12 cellular contexts compared by ENCODE assay signal in genomic region chr1:196407358-196408041, GRCh38.
DNase-seq lines count a peak whose midpoint lies in the region; ATAC-seq, FAIRE-seq and TF ChIP-seq lines count a peak whose summit lies in the region.
"Had no signal": no experiment of that assay in that cellular context is flagged by ENCODE, and none has a peak within 500 bp of the region (broad histone marks: within the 10 kb centered on the region; RNA-seq: fewer than 3 reads in every experiment).

No MANE protein-coding gene starts in this region.

- H3K23ac ChIP-seq in H9 (ENCODE audit: insufficient read length, low read depth, low read length): no peak overlapping the region

- no peak overlapping the region for H4K5ac ChIP-seq in H9 (ENCODE audit: insufficient read length, low read depth, low read length)

- H3K4me3 ChIP-seq in breast epithelium (no peak overlapping the region), HepG2 (replicated peaks in 1 of 3; ENCODE audit: insufficient read depth in 1 of 3, low read depth in 2 of 3, low read length in 3 of 3) (no peak overlapping the region), stomach (no peak overlapping the region)

- TF ChIP-seq EP300 in HepG2 (IDR thresholded peaks at IDR 0.05; ENCODE audit: low read depth in 2 of 2, low read length in 2 of 2) (no peak), HepG2 (CRISPR knock-in tag; IDR thresholded peaks at IDR 0.05; ENCODE audit: borderline replicate concordance) (no peak), stomach (IDR thresholded peaks at IDR 0.05) (no peak)

- H3K56ac ChIP-seq in H9 (ENCODE audit: insufficient read length, low read depth, low read length): no peak overlapping the region

- BruUV-seq in HepG2 (replicated peaks; lab: Mats Ljungman, UMichigan): no TSS peak

- H3K4me2 ChIP-seq in H9 (ENCODE audit: insufficient read depth, insufficient read length, low read length): no peak overlapping the region
- H3K4me2 ChIP-seq in HepG2 (ENCODE audit: low read depth, low read length): peak overlapping the region; percentile 8; the same call in 1 of the 2 replicates

- H3K23me2 ChIP-seq in H9 (ENCODE audit: insufficient read length, low read depth, low read length, poor library complexity, severe bottlenecking): no peaks in the 10 kb centered on the region

- POLR2A ChIA-PET in HepG2 (lab: Yijun Ruan, JAX): no interaction called here

- no peak overlapping the region for H2BK120ac ChIP-seq in H9 (ENCODE audit: low read depth, low read length, poor library complexity, severe bottlenecking)

- no CpG with 5 or more reads among the region's 2 CpGs for WGBS in H9 (ENCODE audit: extremely low coverage, insufficient read length, low lambda C conversion rate)
- whole genome bisulfite sequencing in HepG2 (ENCODE audit: low lambda C conversion rate): 5% methylated on average over 2 of the region's 2 CpGs
- 4 to 29% (median 16%) methylated on average over 2 of the region's 2 CpGs for WGBS in stomach, 5 donors

- intact Hi-C loops in breast epithelium (cut with DNase I; ENCODE audit: low total_unique reads) (no loop called here), HepG2 (cut with micrococcal nuclease; ENCODE audit: unreplicated experiment) (no loop called here), stomach (cut with DNase I; ENCODE audit: low total_unique reads) (no loop called here)

- H4K91ac ChIP-seq in H9 (ENCODE audit: insufficient read length, low read depth, low read length): no peak overlapping the region

- no peak overlapping the region for H2BK12ac ChIP-seq in H9 (ENCODE audit: insufficient read length, low read depth, low read length)

- H2AK5ac ChIP-seq in H9 (ENCODE audit: insufficient read length, low read length): no peak overlapping the region

- H3K27ac ChIP-seq in H9 (ENCODE audit: insufficient read length, low read depth, low read length): no peak overlapping the region
- H3K27ac ChIP-seq in breast epithelium: peak overlapping the region; percentile 43 to 54
- no peak overlapping the region for H3K27ac ChIP-seq in HepG2 (ENCODE audit: extremely low read length, insufficient read depth, low read length)
- peak overlapping the region in 3 of 5 donors; percentile 22 to 50 (median 33) for H3K27ac ChIP-seq in stomach
- H3K27ac ChIP-seq: WERI-Rb-1 had no signal

- peaks cover 0 to under 1% (median 0%) of the 10 kb centered on the region in 3 experiments; a peak in 1 of 7 replicates for H3K36me3 Mint-ChIP-seq in H9 (ENCODE audit: insufficient read depth in 1 of 3, low read depth in 3 of 3)
- H3K36me3 Mint-ChIP-seq in activated CD8-positive, alpha-beta memory T cell treated with anti-CD3 and anti-CD28 coated beads, Interleukin-2, amount 10 ng/mL, durations not matched to agents 7 days and 5 days: no peaks in the 10 kb centered on the region
- H3K36me3 Mint-ChIP-seq: memory B cell had no signal

- H3K9me3 ChIP-seq in H9 (ENCODE audit: control insufficient read depth, low read depth, low read length): no peaks in the 10 kb centered on the region
- no peaks in the 10 kb centered on the region for H3K9me3 ChIP-seq in breast epithelium
- no peaks in the 10 kb centered on the region for H3K9me3 ChIP-seq in HepG2 (ENCODE audit: low read length)
- no peaks in the 10 kb centered on the region for H3K9me3 ChIP-seq in stomach

- H3K9me3 Mint-ChIP-seq in H9: no peaks in the 10 kb centered on the region
- no peaks in the 10 kb centered on the region for H3K9me3 Mint-ChIP-seq in activated CD8-positive, alpha-beta memory T cell treated with anti-CD3 and anti-CD28 coated beads, Interleukin-2, amount 10 ng/mL, durations not matched to agents 7 days and 5 days (ENCODE audit: low read depth)

- H2BK5ac ChIP-seq in H9 (ENCODE audit: insufficient read length, low read length): no peak overlapping the region

- TF ChIP-seq CTCF in H9 (conservative IDR thresholded peaks at IDR 0.05): no peak
- no peak for TF ChIP-seq CTCF in breast epithelium (IDR thresholded peaks at IDR 0.05)
- TF ChIP-seq CTCF in HepG2 (CRISPR knock-in tag; IDR thresholded peaks at IDR 0.05): no peak
- no peak for TF ChIP-seq CTCF in stomach (IDR thresholded peaks at IDR 0.05)
- no peak for TF ChIP-seq CTCF in GM10266 (IDR thresholded peaks at IDR 0.05; ENCODE audit: control insufficient read depth, insufficient read depth, low read depth, missing control alignments)

- no peak overlapping the region for H3K4ac ChIP-seq in H9 (ENCODE audit: low read depth, low read length)

- H3K79me2 ChIP-seq in H9 (ENCODE audit: insufficient read depth, low read length) (no peaks in the 10 kb centered on the region), HepG2 (ENCODE audit: insufficient read depth, low read length) (no peaks in the 10 kb centered on the region)

- no peak overlapping the region for H3T11ph ChIP-seq in H9 (ENCODE audit: low read length)

- H3K14ac ChIP-seq in H9 (ENCODE audit: insufficient read depth, low read length): no peak overlapping the region

- H3K4me3 Mint-ChIP-seq in H9: no peak overlapping the region
- no peak overlapping the region for H3K4me3 Mint-ChIP-seq in activated CD8-positive, alpha-beta memory T cell treated with anti-CD3 and anti-CD28 coated beads, Interleukin-2, amount 10 ng/mL, durations not matched to agents 7 days and 5 days
- H3K4me3 Mint-ChIP-seq: memory B cell had no signal

- H4K20me1 ChIP-seq in H9 (ENCODE audit: control insufficient read depth, insufficient read depth, insufficient read length) (no peaks in the 10 kb centered on the region), HepG2 (ENCODE audit: insufficient read depth, low read length) (no peaks in the 10 kb centered on the region)

- DNase-seq in H9 (no peak), breast epithelium (ENCODE audit: low spot score in 2 of 2) (no peak), HepG2 (ENCODE audit: low spot score) (no peak), stomach (no peak), GM10266 (ENCODE audit: extremely low spot score) (no peak), 8988T (no peak)
- DNase-seq in stimulated activated CD4-positive, alpha-beta T cell treated with anti-CD3 and anti-CD28 coated beads, Interleukin-4, amount 100 ng/mL, for 1 hour: no peak
- no peak for DNase-seq in activated CD8-positive, alpha-beta memory T cell treated with anti-CD3 and anti-CD28 coated beads, Interleukin-2, amount 10 ng/mL, durations not matched to agents 7 days and 5 days
- DNase-seq: NCI-H1105 treated with DMSO at 0.1 percent for 48 hours, WERI-Rb-1 had no signal

- no peak for TF ChIP-seq RAD21 in HepG2 (CRISPR knock-in tag; IDR thresholded peaks at IDR 0.05)

- H2BK20ac ChIP-seq in H9 (ENCODE audit: low read depth, low read length, poor library complexity, severe bottlenecking): no peak overlapping the region

- no peaks in the 10 kb centered on the region for H3K27me3 Mint-ChIP-seq in H9 (ENCODE audit: low read depth)
- H3K27me3 Mint-ChIP-seq in activated CD8-positive, alpha-beta memory T cell treated with anti-CD3 and anti-CD28 coated beads, Interleukin-2, amount 10 ng/mL, durations not matched to agents 7 days and 5 days: no peaks in the 10 kb centered on the region
- H3K27me3 Mint-ChIP-seq: memory B cell had no signal

- H3K27me3 ChIP-seq in H9 (ENCODE audit: insufficient read depth, low read length): no peaks in the 10 kb centered on the region
- no peaks in the 10 kb centered on the region for H3K27me3 ChIP-seq in breast epithelium
- no peaks in the 10 kb centered on the region for H3K27me3 ChIP-seq in HepG2 (ENCODE audit: control insufficient read depth in 1 of 2, insufficient read depth in 2 of 2, low read length in 2 of 2)
- H3K27me3 ChIP-seq in stomach: no peaks in the 10 kb centered on the region

- TF ChIP-seq POLR2A in breast epithelium (IDR thresholded peaks at IDR 0.05) (no peak), HepG2 (IDR thresholded peaks at IDR 0.05; ENCODE audit: insufficient read depth in 1 of 2, low read depth in 2 of 2, low read length in 2 of 2) (no peak), stomach (IDR thresholded peaks at IDR 0.05) (no peak)

- H3K18ac ChIP-seq in H9 (ENCODE audit: insufficient read length, low read depth, low read length): no peak overlapping the region

- peak overlapping the region; percentile 85 to 94 (median 89) for H3K27ac Mint-ChIP-seq in H9
- H3K27ac Mint-ChIP-seq in activated CD8-positive, alpha-beta memory T cell treated with anti-CD3 and anti-CD28 coated beads, Interleukin-2, amount 10 ng/mL, durations not matched to agents 7 days and 5 days: no peak overlapping the region
- H3K27ac Mint-ChIP-seq: memory B cell had no signal

- no peak for FAIRE-seq in HepG2 (lab: Jason Lieb, UNC)
- FAIRE-seq: H1 had no signal

- H3K4me1 ChIP-seq in H9 (ENCODE audit: insufficient read depth, low read length) (no peaks in the 10 kb centered on the region), breast epithelium (no peaks in the 10 kb centered on the region), HepG2 (ENCODE audit: insufficient read depth, low read length) (peaks cover 30% of the 10 kb centered on the region), stomach (peaks cover 0 to 4% (median 0%) of the 10 kb centered on the region in 4 donors)

- H4K8ac ChIP-seq in H9 (replicated peaks; ENCODE audit: insufficient read length, low read depth, low read length): no peak overlapping the region

- peak; percentile 32; the same call in 1 of the 3 replicates for ATAC-seq in HepG2
- ATAC-seq in activated CD8-positive, alpha-beta memory T cell treated with anti-CD3 and anti-CD28 coated beads, Interleukin-2, amount 10 ng/mL, durations not matched to agents 7 days and 5 days: no peak

- no peaks in the 10 kb centered on the region for H3K36me3 ChIP-seq in breast epithelium
- no peaks in the 10 kb centered on the region for H3K36me3 ChIP-seq in HepG2 (replicated peaks in 1 of 2; ENCODE audit: control insufficient read depth in 1 of 2, insufficient read depth in 2 of 2, low read length in 2 of 2)
- H3K36me3 ChIP-seq in stomach: no peaks in the 10 kb centered on the region
- H3K36me3 ChIP-seq: WERI-Rb-1 had no signal

- H2AFZ ChIP-seq in H9 (ENCODE audit: low read length): no peak overlapping the region
- peak overlapping the region; percentile 79 for H2AFZ ChIP-seq in HepG2 (ENCODE audit: low read length)

- CTCF ChIA-PET in HepG2 (lab: Yijun Ruan, JAX; ENCODE audit: low intra/inter-chr PET ratio, low total read pairs): no interaction called here
- CTCF ChIA-PET in activated CD8-positive, alpha-beta memory T cell treated with anti-CD3 and anti-CD28 coated beads, Interleukin-2, amount 10 ng/mL, durations not matched to agents 7 days and 5 days (lab: Charles Lee): interaction anchor here (1.5 kb wide), 1 partner anchor 13 kb away, joined by 3 read pairs; no protein-coding TSS in a partner anchor

- in situ Hi-C loops in HepG2 (cut with HindIII; ENCODE audit: extremely low pct_ligation_motif_present, low pct_unique_long_range_greater_than_20kb): no loop called here

- H2BK15ac ChIP-seq in H9 (ENCODE audit: low read depth, low read length): no peak overlapping the region

- H3K4me1 Mint-ChIP-seq in H9: peaks cover 4 to 5% of the 10 kb centered on the region in 2 experiments
- H3K4me1 Mint-ChIP-seq in activated CD8-positive, alpha-beta memory T cell treated with anti-CD3 and anti-CD28 coated beads, Interleukin-2, amount 10 ng/mL, durations not matched to agents 7 days and 5 days: peaks cover 1% of the 10 kb centered on the region
- H3K4me1 Mint-ChIP-seq: memory B cell had no signal

- H3K9ac ChIP-seq in H9 (ENCODE audit: extremely low read depth, insufficient read length, low read length) (no peak overlapping the region), HepG2 (ENCODE audit: insufficient read depth, low read depth, low read length) (no peak overlapping the region)

- H3K79me1 ChIP-seq in H9 (ENCODE audit: insufficient read depth, low read depth, low read length, poor library complexity, severe bottlenecking): no peaks in the 10 kb centered on the region

Comparison
In these comparisons a context has a peak if more than half of its experiments do, and no peak if none do; other contexts are left out.
1. H3K27ac ChIP-seq: peak in breast epithelium (2 of 2) and stomach (3 of 5); none in H9 (single experiment) and HepG2 (single experiment).